Comparison of ENCODE assay signal across 40 cellular contexts in genomic region chr5:161863259-161863658, GRCh38. TPM values are rescaled to one million over a fixed set of nuclear protein-coding genes. Genes with fewer than 3 reads are reported as not detected.
"Had no signal": no experiment of that assay in that cellular context is flagged by ENCODE, and none has a peak within 500 bp of the region (broad histone marks: within the 10 kb centered on the region; RNA-seq: fewer than 3 reads in every experiment).

No MANE protein-coding gene starts in this region.

- H3K36me3 ChIP-seq: MG63 had no signal

- H3K4me3 ChIP-seq: MG63 had no signal

- DNase-seq: Karpas-422, Kasumi-1, MG63, MM.1S, MV-4-11, NCI-H1048, NCI-H1092, NCI-H1092 treated with DMSO at 0.1 percent for 48 hours, NCI-H1105, NCI-H1105 treated with DMSO at 0.1 percent for 48 hours, NCI-H1417, NCI-H1417 treated with DMSO at 0.1 percent for 48 hours, NCI-H1436, NCI-H1436 treated with DMSO at 0.1 percent for 48 hours, NCI-H146, NCI-H1694, NCI-H1694 treated with DMSO at 0.1 percent for 48 hours, NCI-H187, NCI-H187 treated with DMSO at 0.1 percent for 48 hours, NCI-H1930, NCI-H2029, NCI-H2029 treated with DMSO at 0.1 percent for 48 hours, NCI-H2081, NCI-H2081 treated with DMSO at 0.1 percent for 48 hours, NCI-H2107, NCI-H2171, NCI-H2171 treated with DMSO at 0.1 percent for 48 hours, NCI-H2227 treated with DMSO at 0.1 percent for 48 hours, NCI-H226, NCI-H345, NCI-H446, NCI-H446 treated with DMSO at 0.1 percent for 48 hours, NCI-H510A treated with DMSO at 0.1 percent for 48 hours, NCI-H524, NCI-H524 treated with DMSO at 0.1 percent for 48 hours, NCI-H526 had no signal

- H3K27me3 ChIP-seq: MG63 had no signal

- H3K9me3 ChIP-seq: MG63 had no signal

RNA-seq across cellular contexts. Expression of gene GABRA1, which starts 15.3 kb away (rescaled TPM):
- total RNA-seq: LHCN-M2, M059J, MCF 10A, NCI-H460 had no signal
